10 cellular contexts compared by ENCODE assay signal in genomic region chr7:97974552-97974951, GRCh38. TPM values are rescaled to one million over a fixed set of nuclear protein-coding genes. Genes with fewer than 3 reads are reported as not detected.
"Had no signal": no experiment of that assay in that cellular context is flagged by ENCODE, and none has a peak within 500 bp of the region (broad histone marks: within the 10 kb centered on the region; RNA-seq: fewer than 3 reads in every experiment).

No MANE protein-coding gene starts in this region.

RNA-seq across cellular contexts. Expression of gene OCM2, which starts 15.4 kb away (rescaled TPM):
- total RNA-seq: activated CD4-positive, alpha-beta T cell treated with anti-CD3 and anti-CD28 coated beads for 36 hours; activated CD4-positive, alpha-beta T cell treated with anti-CD3 and anti-CD28 coated beads, Interleukin-2, amount 10 ng/mL, durations not matched to agents 7 days and 5 days; activated CD8-positive, alpha-beta T cell treated with anti-CD3 and anti-CD28 coated beads, Interleukin-2, amount 10 ng/mL, durations not matched to agents 7 days and 5 days; activated naive CD4-positive, alpha-beta T cell treated with anti-CD3 and anti-CD28 coated beads for 36 hours; activated naive CD4-positive, alpha-beta T cell treated with anti-CD3 and anti-CD28 coated beads, Interleukin-2, amount 50 U/mL, for 72 hours; cerebellum; NCI-H460; SJSA1; WTC11 had no signal
- polyA plus RNA-seq: SK-N-SH had no signal
